Comparison of ENCODE assay signal across 22 cellular contexts in the genomic region with DNA sequence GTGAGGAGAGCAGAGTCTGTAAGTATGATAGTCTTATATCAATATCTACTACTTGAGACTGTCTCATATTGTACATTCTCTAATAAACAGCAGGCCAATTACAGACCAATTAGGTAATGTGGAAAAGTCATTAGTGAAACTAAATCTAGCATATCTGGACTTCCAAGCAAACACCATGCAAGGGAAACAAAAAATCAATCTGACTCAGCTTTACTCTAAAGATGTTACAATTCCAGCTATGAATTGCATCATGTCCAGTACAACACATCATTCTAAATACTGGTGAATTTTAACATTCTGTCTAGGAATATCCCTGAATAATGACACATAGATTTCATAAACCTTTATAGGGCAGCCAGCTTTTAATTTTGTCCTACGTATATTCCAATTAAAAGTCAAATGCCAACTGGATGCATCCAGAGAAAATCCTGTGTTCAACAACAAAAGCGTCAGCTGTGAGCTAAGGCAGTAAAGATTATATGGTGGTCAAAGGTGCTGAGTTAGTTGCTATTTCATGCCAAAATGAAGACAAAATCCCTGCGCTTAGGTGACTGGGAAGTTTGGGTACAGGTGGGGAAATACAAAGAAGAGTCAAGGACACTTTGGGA.
DNase-seq lines count a peak whose midpoint lies in the region; ATAC-seq, FAIRE-seq and TF ChIP-seq lines count a peak whose summit lies in the region.
"Had no signal": no experiment of that assay in that cellular context is flagged by ENCODE, and none has a peak within 500 bp of the region (broad histone marks: within the 10 kb centered on the region; RNA-seq: fewer than 3 reads in every experiment).

No MANE protein-coding gene starts in this region.

- H3K27me3 Mint-ChIP-seq in naive thymus-derived CD4-positive, alpha-beta T cell, result peaks cover 0 to 3% (median 0%) of the 10 kb centered on the region in 5 donors
- H3K27me3 Mint-ChIP-seq: activated CD8-positive, alpha-beta T cell treated with anti-CD3 and anti-CD28 coated beads for 36 hours; dendritic cell treated with granulocyte-macrophage colony-stimulating factor and Interleukin-4, amounts not matched to agents 40 ng/mL and 50 ng/mL, for 4 days had no signal

- no peaks in the 10 kb centered on the region for H4K20me1 ChIP-seq in IMR-90 (ENCODE audit: insufficient read depth, low read length)
- H4K20me1 ChIP-seq in mammary epithelial cell (ENCODE audit: insufficient read depth, low read length), result no peaks in the 10 kb centered on the region

- H2BK5ac ChIP-seq in IMR-90 (ENCODE audit: low read depth, low read length, poor library complexity, severe bottlenecking), result no peak overlapping the region

- no peaks in the 10 kb centered on the region for H3K9me1 ChIP-seq in IMR-90 (ENCODE audit: insufficient read depth, low read length)

- intact Hi-C loops in IMR-90 (cut with micrococcal nuclease), result no loop called here
- intact Hi-C loops in mammary epithelial cell (cut with micrococcal nuclease), result no loop called here
- intact Hi-C loops in lower leg skin (cut with DNase I; ENCODE audit: low total_unique reads), result no loop called here
- intact Hi-C loops in naive thymus-derived CD4-positive, alpha-beta T cell (cut with micrococcal nuclease), result no loop called here

- in situ Hi-C loops in IMR-90 (cut with MboI; ENCODE audit: low sequenced_read_pairs) (no loop called here), mammary epithelial cell (cut with MboI; ENCODE audit: low sequenced_read_pairs in 2 of 2) (no loop called here)

- no peaks in the 10 kb centered on the region for H3K4me1 ChIP-seq in IMR-90 (ENCODE audit: control insufficient read depth, insufficient read depth, low read length)
- H3K4me1 ChIP-seq in mammary epithelial cell (ENCODE audit: insufficient read depth, low read length), result no peaks in the 10 kb centered on the region
- no peaks in the 10 kb centered on the region for H3K4me1 ChIP-seq in naive thymus-derived CD4-positive, alpha-beta T cell (ENCODE audit: control insufficient read depth in 2 of 2, insufficient read depth in 2 of 2, low read length in 2 of 2)
- H3K4me1 ChIP-seq: BE2C, Peyer's patch, tibial artery had no signal

- peaks cover 0 to 6% (median 0%) of the 10 kb centered on the region in 7 donors for H3K4me1 Mint-ChIP-seq in naive thymus-derived CD4-positive, alpha-beta T cell

- H2BK15ac ChIP-seq in IMR-90 (ENCODE audit: low read depth, low read length), result no peak overlapping the region; the same call in 2 of the 3 replicates

- H3K9ac ChIP-seq in IMR-90 (ENCODE audit: low read depth, low read length) (no peak overlapping the region), mammary epithelial cell (ENCODE audit: insufficient read depth, low read length) (no peak overlapping the region)

- H3K36me3 Mint-ChIP-seq in naive thymus-derived CD4-positive, alpha-beta T cell, result peaks cover 0 to 28% (median 21%) of the 10 kb centered on the region in 5 donors

- POLR2A ChIA-PET in IMR-90 (lab: Charles Lee; ENCODE audit: unreplicated experiment), result no interaction called here
- POLR2A ChIA-PET in naive thymus-derived CD4-positive, alpha-beta T cell (lab: Charles Lee), result interaction anchor here (0.6 kb wide), 1 partner anchor 110 kb away, joined by 3 read pairs; no protein-coding TSS in a partner anchor

- H2AK9ac ChIP-seq in IMR-90 (replicated peaks; ENCODE audit: low read depth, low read length, poor library complexity), result no peak overlapping the region

- peak overlapping the region; percentile 69; the same call in 1 of the 2 replicates for H2BK20ac ChIP-seq in IMR-90 (ENCODE audit: low read depth, low read length)

- no peak overlapping the region for H3K4me3 Mint-ChIP-seq in naive thymus-derived CD4-positive, alpha-beta T cell
- H3K4me3 Mint-ChIP-seq: activated CD8-positive, alpha-beta T cell treated with anti-CD3 and anti-CD28 coated beads for 36 hours; dendritic cell treated with granulocyte-macrophage colony-stimulating factor and Interleukin-4, amounts not matched to agents 40 ng/mL and 50 ng/mL, for 4 days had no signal

- H4K8ac ChIP-seq in IMR-90 (ENCODE audit: low read depth in 2 of 2, low read length in 2 of 2), result peak overlapping the region in 1 of 2 experiments; percentile 50; a peak in 1 of 4 replicates

- no peak overlapping the region for H2AK5ac ChIP-seq in IMR-90 (ENCODE audit: low read depth, low read length)

- DNase-seq in AG20443 (ENCODE audit: low spot score), result peak; percentile 25
- peak; percentile 44 for DNase-seq in IMR-90
- peak; percentile 7 for DNase-seq in mammary epithelial cell
- no peak for DNase-seq in cerebellar nuclear complex (lab: John Stamatoyannopoulos, UW)
- DNase-seq in lower leg skin (ENCODE audit: low spot score in 2 of 2), result no peak
- DNase-seq in naive thymus-derived CD4-positive, alpha-beta T cell, result no peak
- DNase-seq: activated CD8-positive, alpha-beta T cell treated with anti-CD3 and anti-CD28 coated beads for 36 hours; amygdala; BE2C; GF-D8; NCI-H1930; NCI-H524 treated with DMSO at 0.1 percent for 48 hours; Peyer's patch; stimulated activated CD4-positive, alpha-beta T cell treated with anti-CD3 and anti-CD28 coated beads, Interleukin-4, amount 100 ng/mL, for 4 hours; tibial artery had no signal

- H3K9me3 ChIP-seq in IMR-90 (ENCODE audit: control insufficient read depth, insufficient read depth, low read length) (no peaks in the 10 kb centered on the region), mammary epithelial cell (replicated peaks; ENCODE audit: insufficient read depth, low read length) (no peaks in the 10 kb centered on the region)
- no peaks in the 10 kb centered on the region for H3K9me3 ChIP-seq in naive thymus-derived CD4-positive, alpha-beta T cell (ENCODE audit: control insufficient read depth in 2 of 3, low read length in 3 of 3)
- H3K9me3 ChIP-seq: BE2C, HAP-1, neutrophil, Peyer's patch, tibial artery had no signal

- no peak for TF ChIP-seq CTCF in IMR-90 (conservative IDR thresholded peaks at IDR 0.05; ENCODE audit: low read depth, low read length)
- no peak for TF ChIP-seq CTCF in mammary epithelial cell (conservative IDR thresholded peaks at IDR 0.05 in 1 of 2, IDR thresholded peaks at IDR 0.05 in 1 of 2; ENCODE audit: extremely low read depth in 1 of 2, insufficient read depth in 1 of 2, low read depth in 1 of 2, low read length in 2 of 2)
- no peak for TF ChIP-seq CTCF in lower leg skin (IDR thresholded peaks at IDR 0.05)

- peaks cover 0 to 2% (median 0%) of the 10 kb centered on the region in 11 donors for H3K9me3 Mint-ChIP-seq in naive thymus-derived CD4-positive, alpha-beta T cell
- H3K9me3 Mint-ChIP-seq: activated CD8-positive, alpha-beta T cell treated with anti-CD3 and anti-CD28 coated beads for 36 hours; dendritic cell treated with granulocyte-macrophage colony-stimulating factor and Interleukin-4, amounts not matched to agents 40 ng/mL and 50 ng/mL, for 4 days had no signal

- no peaks in the 10 kb centered on the region for H3K79me2 ChIP-seq in mammary epithelial cell (ENCODE audit: insufficient read depth, low read length)
- H3K79me2 ChIP-seq: hepatocyte had no signal

- dilution Hi-C loops in IMR-90 (cut with HindIII; ENCODE audit: low sequenced_read_pairs, unreplicated experiment), result no loop called here
- dilution Hi-C loops in mammary epithelial cell (cut with HindIII; ENCODE audit: low sequenced_read_pairs), result no loop called here

- H3K14ac ChIP-seq in IMR-90 (replicated peaks; ENCODE audit: low read depth, low read length), result no peak overlapping the region

- H3K36me3 ChIP-seq in IMR-90 (ENCODE audit: control insufficient read depth, insufficient read depth, low read length) (no peaks in the 10 kb centered on the region), mammary epithelial cell (ENCODE audit: insufficient read depth, low read length) (no peaks in the 10 kb centered on the region)
- H3K36me3 ChIP-seq in naive thymus-derived CD4-positive, alpha-beta T cell (ENCODE audit: control insufficient read depth in 2 of 3, insufficient read depth in 3 of 3, low read length in 3 of 3), result no peaks in the 10 kb centered on the region
- H3K36me3 ChIP-seq: BE2C, HAP-1, neutrophil, Peyer's patch, tibial artery had no signal

- no peak overlapping the region for H3K4me2 ChIP-seq in IMR-90 (ENCODE audit: low read depth, low read length)
- H3K4me2 ChIP-seq in mammary epithelial cell (ENCODE audit: insufficient read depth, low read depth, low read length), result no peak overlapping the region
- H3K4me2 ChIP-seq: hepatocyte had no signal

- no peak overlapping the region; the same call in 1 of the 2 replicates for H3K18ac ChIP-seq in IMR-90 (ENCODE audit: low read depth, low read length)

- H4K91ac ChIP-seq in IMR-90 (ENCODE audit: insufficient read depth, low read depth, low read length), result no peak overlapping the region

- H2AFZ ChIP-seq in IMR-90 (replicated peaks; ENCODE audit: low read length, poor library complexity), result no peak overlapping the region
- H2AFZ ChIP-seq in mammary epithelial cell (ENCODE audit: low read depth, low read length), result no peak overlapping the region
- H2AFZ ChIP-seq: hepatocyte had no signal

- no TSS peak for BruUV-seq in IMR-90 (replicated peaks; lab: Mats Ljungman, UMichigan)
- BruUV-seq in mammary epithelial cell (replicated peaks; lab: Mats Ljungman, UMichigan), result no TSS peak

- peak; percentile 79 for FAIRE-seq in islet of Langerhans (lab: Jason Lieb, UNC)
- FAIRE-seq: HTR-8/SVneo had no signal

- H3K27ac Mint-ChIP-seq in naive thymus-derived CD4-positive, alpha-beta T cell, result no peak overlapping the region
- H3K27ac Mint-ChIP-seq: activated CD8-positive, alpha-beta T cell treated with anti-CD3 and anti-CD28 coated beads for 36 hours; dendritic cell treated with granulocyte-macrophage colony-stimulating factor and Interleukin-4, amounts not matched to agents 40 ng/mL and 50 ng/mL, for 4 days had no signal

- TF ChIP-seq POLR2A in IMR-90 (IDR thresholded peaks at IDR 0.05; ENCODE audit: low read depth, low read length) (no peak), lower leg skin (IDR thresholded peaks at IDR 0.05) (no peak)

- peak overlapping the region; percentile 74 for H2BK120ac ChIP-seq in IMR-90 (ENCODE audit: low read depth, low read length)

- TF ChIP-seq RAD21 in IMR-90 (IDR thresholded peaks at IDR 0.05; ENCODE audit: low read length), result no peak

- H3K56ac ChIP-seq in IMR-90 (ENCODE audit: extremely low read depth, insufficient read depth, low read length), result no peak overlapping the region

- H3K27me3 ChIP-seq in IMR-90 (ENCODE audit: control insufficient read depth, insufficient read depth, low read length) (no peaks in the 10 kb centered on the region), mammary epithelial cell (ENCODE audit: insufficient read depth, low read length) (no peaks in the 10 kb centered on the region)
- H3K27me3 ChIP-seq in naive thymus-derived CD4-positive, alpha-beta T cell (ENCODE audit: control insufficient read depth in 2 of 2, insufficient read depth in 2 of 2, low read length in 2 of 2), result no peaks in the 10 kb centered on the region
- H3K27me3 ChIP-seq: BE2C, hepatocyte, neutrophil, Peyer's patch, tibial artery had no signal

- no peak overlapping the region for H3K23ac ChIP-seq in IMR-90 (ENCODE audit: low read depth, low read length)

- WGBS in IMR-90 (ENCODE audit: extremely low coverage in 2 of 2, insufficient read length in 1 of 2), 2 experiments, result 100% methylated on average over 1 of the region's 3 CpGs; no CpG with 5 or more reads in 1 of the 2 experiments
- WGBS in mammary epithelial cell (ENCODE audit: low coverage, missing lambda C conversion rate), result 86% methylated on average over 3 of the region's 3 CpGs
- 91 to 96% methylated on average over 3 of the region's 3 CpGs for WGBS in lower leg skin, 2 donors

- H3K4ac ChIP-seq in IMR-90 (ENCODE audit: low read depth, low read length), result peak overlapping the region; percentile 37; the same call in 1 of the 2 replicates

- CTCF ChIA-PET in IMR-90 (lab: Yijun Ruan, JAX) (no interaction called here), mammary epithelial cell (lab: Charles Lee; ENCODE audit: low non-redundant PET) (interaction anchor here (0.6 kb wide), 1 partner anchor 1798 kb away, joined by 3 read pairs; no protein-coding TSS in a partner anchor)
- CTCF ChIA-PET in naive thymus-derived CD4-positive, alpha-beta T cell (lab: Charles Lee), result no interaction called here

- no peak overlapping the region for H4K5ac ChIP-seq in IMR-90 (ENCODE audit: low read depth, low read length)

- no peaks in the 10 kb centered on the region for H3K79me1 ChIP-seq in IMR-90 (ENCODE audit: low read depth in 1 of 2, low read length in 2 of 2)

- H3K4me3 ChIP-seq in IMR-90 (ENCODE audit: insufficient read depth, low read depth, low read length), result no peak overlapping the region
- no peak overlapping the region for H3K4me3 ChIP-seq in mammary epithelial cell (replicated peaks in 1 of 3; ENCODE audit: insufficient read depth in 1 of 3, low read depth in 2 of 3, low read length in 3 of 3)
- H3K4me3 ChIP-seq in lower leg skin (ENCODE audit: low read depth, poor library complexity, severe bottlenecking), result no peak overlapping the region
- H3K4me3 ChIP-seq in naive thymus-derived CD4-positive, alpha-beta T cell (ENCODE audit: low read length), result no peak overlapping the region
- H3K4me3 ChIP-seq: HAP-1, hepatocyte, Peyer's patch, tibial artery had no signal

- peak; percentile 57 for ATAC-seq in IMR-90 (ENCODE audit: low read depth)
- no peak for ATAC-seq in HG03354 (IDR thresholded peaks at IDR 0.05; ENCODE audit: poor library complexity, severe bottlenecking, unreplicated experiment)
- no peak for ATAC-seq in naive thymus-derived CD4-positive, alpha-beta T cell
- ATAC-seq: activated CD8-positive, alpha-beta T cell treated with anti-CD3 and anti-CD28 coated beads for 36 hours had no signal

- H3K27ac ChIP-seq in IMR-90 (ENCODE audit: insufficient read depth, low read length) (no peak overlapping the region), mammary epithelial cell (ENCODE audit: insufficient read depth, low read depth, low read length) (no peak overlapping the region)
- no peak overlapping the region for H3K27ac ChIP-seq in naive thymus-derived CD4-positive, alpha-beta T cell (ENCODE audit: low read depth, low read length)
- H3K27ac ChIP-seq: hepatocyte, neutrophil, Peyer's patch, tibial artery had no signal

Comparison
In these comparisons a context has a peak if more than half of its experiments do, and no peak if none do; other contexts are left out.
1. DNase-seq: peak in AG20443 (single experiment), IMR-90 (single experiment) and mammary epithelial cell (single experiment); none in cerebellar nuclear complex (0 of 2), lower leg skin (0 of 2) and naive thymus-derived CD4-positive, alpha-beta T cell (0 of 9).